In the genomic region with DNA sequence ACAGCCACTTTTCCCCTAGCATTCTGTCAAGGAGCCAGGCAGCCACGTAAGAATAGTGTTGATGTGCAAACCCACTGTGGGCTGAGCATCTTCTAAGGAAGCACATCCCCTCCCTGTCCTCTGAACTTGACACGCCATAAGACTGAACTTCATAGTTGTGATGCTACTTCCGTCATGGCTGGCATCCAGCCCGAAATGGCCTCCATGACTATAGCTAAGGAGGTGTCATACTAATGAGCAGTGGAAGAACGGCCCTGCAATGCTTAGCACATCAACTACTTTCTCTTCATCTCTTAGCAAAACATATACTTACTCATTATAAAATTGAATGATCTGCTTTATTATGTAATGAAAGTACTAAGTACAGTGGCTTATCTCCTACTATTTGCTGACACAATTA, we compare ENCODE assay signal across 1 cellular context.
TF ChIP-seq lines count a peak whose summit lies in the region.

No MANE protein-coding gene starts in this region.

TF ChIP-seq in SK-N-SH, 30 proteins besides CTCF, POLR2A, EP300 and RAD21 (continued from another document):
- TF ChIP-seq, protein P1, sequence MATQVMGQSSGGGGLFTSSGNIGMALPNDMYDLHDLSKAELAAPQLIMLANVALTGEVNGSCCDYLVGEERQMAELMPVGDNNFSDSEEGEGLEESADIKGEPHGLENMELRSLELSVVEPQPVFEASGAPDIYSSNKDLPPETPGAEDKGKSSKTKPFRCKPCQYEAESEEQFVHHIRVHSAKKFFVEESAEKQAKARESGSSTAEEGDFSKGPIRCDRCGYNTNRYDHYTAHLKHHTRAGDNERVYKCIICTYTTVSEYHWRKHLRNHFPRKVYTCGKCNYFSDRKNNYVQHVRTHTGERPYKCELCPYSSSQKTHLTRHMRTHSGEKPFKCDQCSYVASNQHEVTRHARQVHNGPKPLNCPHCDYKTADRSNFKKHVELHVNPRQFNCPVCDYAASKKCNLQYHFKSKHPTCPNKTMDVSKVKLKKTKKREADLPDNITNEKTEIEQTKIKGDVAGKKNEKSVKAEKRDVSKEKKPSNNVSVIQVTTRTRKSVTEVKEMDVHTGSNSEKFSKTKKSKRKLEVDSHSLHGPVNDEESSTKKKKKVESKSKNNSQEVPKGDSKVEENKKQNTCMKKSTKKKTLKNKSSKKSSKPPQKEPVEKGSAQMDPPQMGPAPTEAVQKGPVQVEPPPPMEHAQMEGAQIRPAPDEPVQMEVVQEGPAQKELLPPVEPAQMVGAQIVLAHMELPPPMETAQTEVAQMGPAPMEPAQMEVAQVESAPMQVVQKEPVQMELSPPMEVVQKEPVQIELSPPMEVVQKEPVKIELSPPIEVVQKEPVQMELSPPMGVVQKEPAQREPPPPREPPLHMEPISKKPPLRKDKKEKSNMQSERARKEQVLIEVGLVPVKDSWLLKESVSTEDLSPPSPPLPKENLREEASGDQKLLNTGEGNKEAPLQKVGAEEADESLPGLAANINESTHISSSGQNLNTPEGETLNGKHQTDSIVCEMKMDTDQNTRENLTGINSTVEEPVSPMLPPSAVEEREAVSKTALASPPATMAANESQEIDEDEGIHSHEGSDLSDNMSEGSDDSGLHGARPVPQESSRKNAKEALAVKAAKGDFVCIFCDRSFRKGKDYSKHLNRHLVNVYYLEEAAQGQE (IDR thresholded peaks at IDR 0.05; ENCODE audit: low read depth, low read length) = no peak
- TF ChIP-seq FOXM1 (IDR thresholded peaks at IDR 0.05; ENCODE audit: low read depth) (no peak), TAF1 (IDR thresholded peaks at IDR 0.05; ENCODE audit: borderline replicate concordance, low read depth, low read length) (no peak), YY1 (IDR thresholded peaks at IDR 0.05; ENCODE audit: low read depth) (no peak), ELF1 (IDR thresholded peaks at IDR 0.05) (no peak), MXI1 (IDR thresholded peaks at IDR 0.05; ENCODE audit: low read depth, low read length) (no peak), NFIC (IDR thresholded peaks at IDR 0.05; ENCODE audit: borderline replicate concordance) (no peak), RXRA (IDR thresholded peaks at IDR 0.05; ENCODE audit: borderline replicate concordance, low read depth) (no peak), SMC3 (IDR thresholded peaks at IDR 0.05; ENCODE audit: low read depth, low read length) (no peak), SIN3A (IDR thresholded peaks at IDR 0.05; ENCODE audit: borderline replicate concordance, low read depth, low read length) (no peak), POLR2AphosphoS5 (IDR thresholded peaks at IDR 0.05; ENCODE audit: low read depth, low read length) (no peak)
- TF ChIP-seq, protein P2, sequence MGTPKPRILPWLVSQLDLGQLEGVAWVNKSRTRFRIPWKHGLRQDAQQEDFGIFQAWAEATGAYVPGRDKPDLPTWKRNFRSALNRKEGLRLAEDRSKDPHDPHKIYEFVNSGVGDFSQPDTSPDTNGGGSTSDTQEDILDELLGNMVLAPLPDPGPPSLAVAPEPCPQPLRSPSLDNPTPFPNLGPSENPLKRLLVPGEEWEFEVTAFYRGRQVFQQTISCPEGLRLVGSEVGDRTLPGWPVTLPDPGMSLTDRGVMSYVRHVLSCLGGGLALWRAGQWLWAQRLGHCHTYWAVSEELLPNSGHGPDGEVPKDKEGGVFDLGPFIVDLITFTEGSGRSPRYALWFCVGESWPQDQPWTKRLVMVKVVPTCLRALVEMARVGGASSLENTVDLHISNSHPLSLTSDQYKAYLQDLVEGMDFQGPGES (IDR thresholded peaks at IDR 0.05; ENCODE audit: low read depth, low read length) = no peak
- TF ChIP-seq, protein P3, sequence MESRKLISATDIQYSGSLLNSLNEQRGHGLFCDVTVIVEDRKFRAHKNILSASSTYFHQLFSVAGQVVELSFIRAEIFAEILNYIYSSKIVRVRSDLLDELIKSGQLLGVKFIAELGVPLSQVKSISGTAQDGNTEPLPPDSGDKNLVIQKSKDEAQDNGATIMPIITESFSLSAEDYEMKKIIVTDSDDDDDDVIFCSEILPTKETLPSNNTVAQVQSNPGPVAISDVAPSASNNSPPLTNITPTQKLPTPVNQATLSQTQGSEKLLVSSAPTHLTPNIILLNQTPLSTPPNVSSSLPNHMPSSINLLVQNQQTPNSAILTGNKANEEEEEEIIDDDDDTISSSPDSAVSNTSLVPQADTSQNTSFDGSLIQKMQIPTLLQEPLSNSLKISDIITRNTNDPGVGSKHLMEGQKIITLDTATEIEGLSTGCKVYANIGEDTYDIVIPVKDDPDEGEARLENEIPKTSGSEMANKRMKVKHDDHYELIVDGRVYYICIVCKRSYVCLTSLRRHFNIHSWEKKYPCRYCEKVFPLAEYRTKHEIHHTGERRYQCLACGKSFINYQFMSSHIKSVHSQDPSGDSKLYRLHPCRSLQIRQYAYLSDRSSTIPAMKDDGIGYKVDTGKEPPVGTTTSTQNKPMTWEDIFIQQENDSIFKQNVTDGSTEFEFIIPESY (IDR thresholded peaks at IDR 0.05; ENCODE audit: borderline replicate concordance, low read depth) = no peak
